1 cellular context compared by ENCODE assay signal in genomic region chr11:33699515-33700424, GRCh38.
TF ChIP-seq lines count a peak whose summit lies in the region.

No MANE protein-coding gene starts in this region.

TF ChIP-seq in HepG2, 621 proteins besides CTCF, POLR2A, EP300 and RAD21 (continued from another document and continues in another):
- TF ChIP-seq HNF1B (CRISPR knock-in tag; IDR thresholded peaks at IDR 0.05), result peak; percentile 13; the same call in 1 of the 2 replicates
- 0 out of 2 replicates have a peak, but pooled peaks have one; percentile 30 for TF ChIP-seq ZSCAN25 (CRISPR knock-in tag; IDR thresholded peaks at IDR 0.05)
- TF ChIP-seq KLF11 (CRISPR knock-in tag; IDR thresholded peaks at IDR 0.05), result peak; percentile 25; the same call in 1 of the 2 replicates
- TF ChIP-seq MEIS1 (CRISPR knock-in tag; IDR thresholded peaks at IDR 0.05; ENCODE audit: borderline replicate concordance), result no peak
- TF ChIP-seq ZNF142 (CRISPR knock-in tag; IDR thresholded peaks at IDR 0.05), result no peak; the same call in none of the 2 replicates
- TF ChIP-seq ZSCAN12 (CRISPR knock-in tag; IDR thresholded peaks at IDR 0.05), result no peak
- TF ChIP-seq ZNF770 (CRISPR knock-in tag; IDR thresholded peaks at IDR 0.05), result peak; percentile 71; the same call in 1 of the 2 replicates
- TF ChIP-seq JARID2 (CRISPR knock-in tag; IDR thresholded peaks at IDR 0.05; ENCODE audit: insufficient replicate concordance), result no peak
- TF ChIP-seq THAP11 (CRISPR knock-in tag; IDR thresholded peaks at IDR 0.05), result peak; percentile 45
- 0 out of 2 replicates have a peak, but pooled peaks have one; percentile 38 for TF ChIP-seq ATF7-NPFF (CRISPR knock-in tag; IDR thresholded peaks at IDR 0.05; ENCODE audit: low read depth)
- peak; percentile 73; the same call in 1 of the 2 replicates for TF ChIP-seq ARID4A (CRISPR knock-in tag; IDR thresholded peaks at IDR 0.05; ENCODE audit: borderline replicate concordance)
- 0 out of 2 replicates have a peak, but pooled peaks have one; percentile 42 for TF ChIP-seq FOXO1 (CRISPR knock-in tag; IDR thresholded peaks at IDR 0.05)
- TF ChIP-seq ZMYM4 (CRISPR knock-in tag; IDR thresholded peaks at IDR 0.05), result peak; percentile 88
- TF ChIP-seq SKIL (CRISPR knock-in tag; IDR thresholded peaks at IDR 0.05; ENCODE audit: borderline replicate concordance), result peak; percentile 89
- TF ChIP-seq ZNF776 (CRISPR knock-in tag; IDR thresholded peaks at IDR 0.05), result 0 out of 2 replicates have a peak, but pooled peaks have one; percentile 53
- no peak for TF ChIP-seq NFE2L1 (CRISPR knock-in tag; IDR thresholded peaks at IDR 0.05; ENCODE audit: borderline replicate concordance)
- TF ChIP-seq SNAPC2 (CRISPR knock-in tag; IDR thresholded peaks at IDR 0.05), result no peak
- TF ChIP-seq EEA1 (CRISPR knock-in tag; IDR thresholded peaks at IDR 0.05; ENCODE audit: borderline replicate concordance), result 0 out of 2 replicates have a peak, but pooled peaks have one; percentile 38
- TF ChIP-seq THAP8 (CRISPR knock-in tag; IDR thresholded peaks at IDR 0.05; ENCODE audit: borderline replicate concordance), result no peak
- 0 out of 2 replicates have a peak, but pooled peaks have one; percentile 58 for TF ChIP-seq ZNF501 (CRISPR knock-in tag; IDR thresholded peaks at IDR 0.05)
- no peak for TF ChIP-seq ELF4 (CRISPR knock-in tag; IDR thresholded peaks at IDR 0.05; ENCODE audit: borderline replicate concordance)
- TF ChIP-seq ZBTB2 (CRISPR knock-in tag; IDR thresholded peaks at IDR 0.05; ENCODE audit: low read depth), result no peak
- TF ChIP-seq CEBPB (IDR thresholded peaks at IDR 0.05; ENCODE audit: borderline replicate concordance, low read depth, low read length), result peak; percentile 97
- peak; percentile 78; the same call in 1 of the 2 replicates for TF ChIP-seq SALL1 (CRISPR knock-in tag; IDR thresholded peaks at IDR 0.05)
- TF ChIP-seq ZNF564 (CRISPR knock-in tag; IDR thresholded peaks at IDR 0.05), result 0 out of 2 replicates have a peak, but pooled peaks have one; percentile 63
- peak; percentile 71; the same call in 1 of the 2 replicates for TF ChIP-seq ATF2 (CRISPR knock-in tag; IDR thresholded peaks at IDR 0.05)
- TF ChIP-seq SP1 (IDR thresholded peaks at IDR 0.05), result no peak
- 0 out of 2 replicates have a peak, but pooled peaks have one; percentile 22 for TF ChIP-seq SP1 (CRISPR knock-in tag; IDR thresholded peaks at IDR 0.05)
- no peak for TF ChIP-seq AGO2 (optimal IDR thresholded peaks at IDR 0.05; ENCODE audit: low read depth, low read length)
- no peak for TF ChIP-seq ZSCAN20 (CRISPR knock-in tag; IDR thresholded peaks at IDR 0.05; ENCODE audit: borderline replicate concordance)
- TF ChIP-seq TCF7 (IDR thresholded peaks at IDR 0.05; ENCODE audit: low read depth), result peak; percentile 44
- no peak for TF ChIP-seq ZNF234 (CRISPR knock-in tag; conservative IDR thresholded peaks at IDR 0.05)
- peak; percentile 69; the same call in 1 of the 2 replicates for TF ChIP-seq ZNF335 (CRISPR knock-in tag; IDR thresholded peaks at IDR 0.05)
- TF ChIP-seq ZNF263 (CRISPR knock-in tag; IDR thresholded peaks at IDR 0.05), result peak; percentile 64
- TF ChIP-seq PBX2 (CRISPR knock-in tag; IDR thresholded peaks at IDR 0.05), result 0 out of 2 replicates have a peak, but pooled peaks have one; percentile 22
- peak; percentile 58; the same call in 1 of the 2 replicates for TF ChIP-seq DR1 (CRISPR knock-in tag; IDR thresholded peaks at IDR 0.05)
- TF ChIP-seq MXD1 (CRISPR knock-in tag; IDR thresholded peaks at IDR 0.05), result 0 out of 2 replicates have a peak, but pooled peaks have one; percentile 26
